Comparison of ENCODE assay signal across 16 cellular contexts in the genomic region with DNA sequence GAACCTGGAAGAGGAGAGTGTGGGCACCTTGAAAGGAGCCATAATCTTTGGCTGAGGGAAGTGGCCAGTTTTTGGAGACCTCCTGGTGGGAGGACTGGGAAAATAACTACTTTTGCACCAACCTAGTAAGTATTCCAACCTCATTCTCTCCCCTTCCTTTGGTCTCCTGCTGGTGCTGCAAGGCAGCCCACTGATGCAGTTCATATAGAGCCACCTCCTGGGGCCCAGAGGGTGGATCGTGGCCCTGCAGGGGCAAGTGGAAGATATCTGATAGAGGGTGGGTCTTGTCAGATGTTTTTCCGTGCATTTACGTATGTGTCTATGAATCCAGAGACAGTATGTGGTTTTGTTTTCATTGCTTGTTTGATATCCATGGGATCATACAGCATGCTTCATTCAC.
"Had no signal": no experiment of that assay in that cellular context is flagged by ENCODE, and none has a peak within 500 bp of the region (broad histone marks: within the 10 kb centered on the region; RNA-seq: fewer than 3 reads in every experiment).

No MANE protein-coding gene starts in this region.

- H3K4me1 ChIP-seq: body of pancreas, right lobe of liver had no signal

- ATAC-seq: body of pancreas; left ventricle myocardium superior; right lobe of liver; SK-N-SH treated with all-trans-retinoic acid at 6 μM for 48 hours; stimulated activated naive B cell treated with anti-CD40 and anti-IgM and Interleukin-4, amounts not matched to agents 10 μg/mL and 1 μg/mL and 100 μg/mL, for 72 hours had no signal

- H3K27me3 ChIP-seq: body of pancreas, right lobe of liver, transverse colon had no signal

- H3K4me3 ChIP-seq: body of pancreas, cardiac muscle cell, right lobe of liver, skin epidermis, transverse colon had no signal

- H3K36me3 ChIP-seq: cardiac muscle cell, right lobe of liver, transverse colon had no signal

- H3K27ac ChIP-seq: body of pancreas, cardiac muscle cell, right lobe of liver, skin epidermis, transverse colon, VCaP had no signal

- H3K9me3 ChIP-seq: body of pancreas had no signal

- DNase-seq: activated gamma-delta T cell treated with Interleukin-2 at 50 U/mL for 16 hours; activated T-cell treated with anti-CD3 and anti-CD28 coated beads for 4 hours; body of pancreas; effector CD4-positive, alpha-beta T cell; foreskin melanocyte; hippocampal formation; left ventricle myocardium superior; nephron progenitor cell; right lobe of liver; stimulated activated CD4-positive, alpha-beta T cell treated with anti-CD3 and anti-CD28 coated beads, Interleukin-2, amount 100 ng/mL, for 24 hours; stimulated activated naive B cell treated with anti-CD40 and anti-IgM and Interleukin-4, amounts not matched to agents 10 μg/mL and 1 μg/mL and 100 μg/mL, for 72 hours; transverse colon had no signal
